In the genomic region with DNA sequence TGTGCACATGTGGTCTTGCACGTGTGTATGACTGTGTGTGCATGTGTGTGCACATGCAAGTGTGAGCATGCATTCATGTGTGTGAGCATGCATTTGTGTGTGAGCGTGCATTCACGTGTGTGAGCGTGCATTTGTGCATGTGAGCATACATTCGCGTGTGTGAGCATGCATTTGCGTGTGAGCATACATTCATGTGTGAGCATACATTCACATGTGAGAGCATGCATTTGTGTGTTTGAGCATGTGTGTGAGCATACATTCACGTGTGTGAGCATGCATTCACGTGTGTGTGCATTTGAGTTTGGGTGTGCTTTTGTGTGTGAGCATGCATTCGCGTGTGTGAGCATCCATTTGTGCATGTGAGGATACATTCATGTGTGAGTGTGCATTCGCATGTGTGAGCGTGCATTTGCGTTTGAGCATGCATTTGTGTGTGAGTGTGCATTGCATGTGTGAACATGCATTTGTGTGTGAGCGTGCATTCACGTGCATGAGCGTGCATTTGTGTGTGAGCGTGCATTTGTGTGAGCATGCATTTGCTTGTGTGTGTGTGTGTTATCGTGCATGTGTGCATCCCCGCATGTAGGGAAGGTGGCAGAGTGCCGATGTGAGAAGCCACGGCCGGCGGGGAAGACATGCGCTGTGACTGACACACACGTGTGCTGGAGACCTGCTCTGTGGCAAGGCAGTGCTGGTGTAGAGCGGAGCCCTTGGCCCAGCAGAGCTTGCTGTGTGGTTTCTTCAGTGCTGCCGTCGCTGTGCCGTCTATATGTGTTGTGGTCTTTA, we compare ENCODE assay signal across 1 cellular context.
TF ChIP-seq lines count a peak whose summit lies in the region.

No MANE protein-coding gene starts in this region.

TF ChIP-seq in IMR-90, 13 proteins besides CTCF, POLR2A, EP300 and RAD21:
- TF ChIP-seq RCOR1 (IDR thresholded peaks at IDR 0.05; ENCODE audit: insufficient replicate concordance, low read length): no peak
- no peak for TF ChIP-seq FOS (IDR thresholded peaks at IDR 0.05; ENCODE audit: low read depth, low read length)
- no peak for TF ChIP-seq NFE2L2 (IDR thresholded peaks at IDR 0.05; ENCODE audit: low read depth, low read length)
- TF ChIP-seq MXI1 (IDR thresholded peaks at IDR 0.05; ENCODE audit: borderline replicate concordance, low read depth, low read length): no peak
